ENCODE assay signal across 1 cellular context in genomic region chr2:98484121-98484557, GRCh38.
A peak's percentile ranks its signal among the peaks of the same experiment; 100 is the strongest.
TF ChIP-seq lines count a peak whose summit lies in the region.

No MANE protein-coding gene starts in this region.

TF ChIP-seq in HepG2, 621 proteins besides CTCF, POLR2A, EP300 and RAD21 (continued from another document and continues in another):
- peak; percentile 48; the same call in 1 of the 2 replicates for TF ChIP-seq ARID5B (CRISPR knock-in tag; IDR thresholded peaks at IDR 0.05)
- no peak for TF ChIP-seq SRSF1 (optimal IDR thresholded peaks at IDR 0.05; ENCODE audit: low read depth, low read length)
- TF ChIP-seq SALL1 (CRISPR knock-in tag; IDR thresholded peaks at IDR 0.05): peak; percentile 66
- 0 out of 4 replicates have a peak, but pooled peaks of 1 of the 2 experiments have one; percentile 29 for TF ChIP-seq KLF16 (CRISPR knock-in tag; IDR thresholded peaks at IDR 0.05)
- 0 out of 2 replicates have a peak, but pooled peaks have one; percentile 28 for TF ChIP-seq ZNF12 (CRISPR knock-in tag; IDR thresholded peaks at IDR 0.05)
- 0 out of 2 replicates have a peak, but pooled peaks have one; percentile 42 for TF ChIP-seq ARHGAP35 (CRISPR knock-in tag; IDR thresholded peaks at IDR 0.05; ENCODE audit: borderline replicate concordance)
- TF ChIP-seq, protein P1, sequence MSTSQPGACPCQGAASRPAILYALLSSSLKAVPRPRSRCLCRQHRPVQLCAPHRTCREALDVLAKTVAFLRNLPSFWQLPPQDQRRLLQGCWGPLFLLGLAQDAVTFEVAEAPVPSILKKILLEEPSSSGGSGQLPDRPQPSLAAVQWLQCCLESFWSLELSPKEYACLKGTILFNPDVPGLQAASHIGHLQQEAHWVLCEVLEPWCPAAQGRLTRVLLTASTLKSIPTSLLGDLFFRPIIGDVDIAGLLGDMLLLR (CRISPR knock-in tag; IDR thresholded peaks at IDR 0.05): 0 out of 2 replicates have a peak, but pooled peaks have one; percentile 42
- TF ChIP-seq ZFX (CRISPR knock-in tag; IDR thresholded peaks at IDR 0.05; ENCODE audit: low read depth): peak; percentile 36; the same call in 1 of the 2 replicates
- peak; percentile 52; the same call in 1 of the 2 replicates for TF ChIP-seq ZNF605 (CRISPR knock-in tag; IDR thresholded peaks at IDR 0.05)
- TF ChIP-seq MLX (CRISPR knock-in tag; IDR thresholded peaks at IDR 0.05): 0 out of 2 replicates have a peak, but pooled peaks have one; percentile 71
- TF ChIP-seq, protein P2, sequence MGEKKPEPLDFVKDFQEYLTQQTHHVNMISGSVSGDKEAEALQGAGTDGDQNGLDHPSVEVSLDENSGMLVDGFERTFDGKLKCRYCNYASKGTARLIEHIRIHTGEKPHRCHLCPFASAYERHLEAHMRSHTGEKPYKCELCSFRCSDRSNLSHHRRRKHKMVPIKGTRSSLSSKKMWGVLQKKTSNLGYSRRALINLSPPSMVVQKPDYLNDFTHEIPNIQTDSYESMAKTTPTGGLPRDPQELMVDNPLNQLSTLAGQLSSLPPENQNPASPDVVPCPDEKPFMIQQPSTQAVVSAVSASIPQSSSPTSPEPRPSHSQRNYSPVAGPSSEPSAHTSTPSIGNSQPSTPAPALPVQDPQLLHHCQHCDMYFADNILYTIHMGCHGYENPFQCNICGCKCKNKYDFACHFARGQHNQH (CRISPR knock-in tag; IDR thresholded peaks at IDR 0.05): peak; percentile 60; the same call in 1 of the 2 replicates
- peak; percentile 85 for TF ChIP-seq KAT8 (CRISPR knock-in tag; IDR thresholded peaks at IDR 0.05)
- TF ChIP-seq, protein P3, sequence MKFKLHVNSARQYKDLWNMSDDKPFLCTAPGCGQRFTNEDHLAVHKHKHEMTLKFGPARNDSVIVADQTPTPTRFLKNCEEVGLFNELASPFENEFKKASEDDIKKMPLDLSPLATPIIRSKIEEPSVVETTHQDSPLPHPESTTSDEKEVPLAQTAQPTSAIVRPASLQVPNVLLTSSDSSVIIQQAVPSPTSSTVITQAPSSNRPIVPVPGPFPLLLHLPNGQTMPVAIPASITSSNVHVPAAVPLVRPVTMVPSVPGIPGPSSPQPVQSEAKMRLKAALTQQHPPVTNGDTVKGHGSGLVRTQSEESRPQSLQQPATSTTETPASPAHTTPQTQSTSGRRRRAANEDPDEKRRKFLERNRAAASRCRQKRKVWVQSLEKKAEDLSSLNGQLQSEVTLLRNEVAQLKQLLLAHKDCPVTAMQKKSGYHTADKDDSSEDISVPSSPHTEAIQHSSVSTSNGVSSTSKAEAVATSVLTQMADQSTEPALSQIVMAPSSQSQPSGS (CRISPR knock-in tag; IDR thresholded peaks at IDR 0.05): peak; percentile 38; the same call in 1 of the 2 replicates
- TF ChIP-seq NFAT5 (CRISPR knock-in tag; IDR thresholded peaks at IDR 0.05): peak; percentile 60; the same call in 1 of the 2 replicates
- TF ChIP-seq, protein P4, sequence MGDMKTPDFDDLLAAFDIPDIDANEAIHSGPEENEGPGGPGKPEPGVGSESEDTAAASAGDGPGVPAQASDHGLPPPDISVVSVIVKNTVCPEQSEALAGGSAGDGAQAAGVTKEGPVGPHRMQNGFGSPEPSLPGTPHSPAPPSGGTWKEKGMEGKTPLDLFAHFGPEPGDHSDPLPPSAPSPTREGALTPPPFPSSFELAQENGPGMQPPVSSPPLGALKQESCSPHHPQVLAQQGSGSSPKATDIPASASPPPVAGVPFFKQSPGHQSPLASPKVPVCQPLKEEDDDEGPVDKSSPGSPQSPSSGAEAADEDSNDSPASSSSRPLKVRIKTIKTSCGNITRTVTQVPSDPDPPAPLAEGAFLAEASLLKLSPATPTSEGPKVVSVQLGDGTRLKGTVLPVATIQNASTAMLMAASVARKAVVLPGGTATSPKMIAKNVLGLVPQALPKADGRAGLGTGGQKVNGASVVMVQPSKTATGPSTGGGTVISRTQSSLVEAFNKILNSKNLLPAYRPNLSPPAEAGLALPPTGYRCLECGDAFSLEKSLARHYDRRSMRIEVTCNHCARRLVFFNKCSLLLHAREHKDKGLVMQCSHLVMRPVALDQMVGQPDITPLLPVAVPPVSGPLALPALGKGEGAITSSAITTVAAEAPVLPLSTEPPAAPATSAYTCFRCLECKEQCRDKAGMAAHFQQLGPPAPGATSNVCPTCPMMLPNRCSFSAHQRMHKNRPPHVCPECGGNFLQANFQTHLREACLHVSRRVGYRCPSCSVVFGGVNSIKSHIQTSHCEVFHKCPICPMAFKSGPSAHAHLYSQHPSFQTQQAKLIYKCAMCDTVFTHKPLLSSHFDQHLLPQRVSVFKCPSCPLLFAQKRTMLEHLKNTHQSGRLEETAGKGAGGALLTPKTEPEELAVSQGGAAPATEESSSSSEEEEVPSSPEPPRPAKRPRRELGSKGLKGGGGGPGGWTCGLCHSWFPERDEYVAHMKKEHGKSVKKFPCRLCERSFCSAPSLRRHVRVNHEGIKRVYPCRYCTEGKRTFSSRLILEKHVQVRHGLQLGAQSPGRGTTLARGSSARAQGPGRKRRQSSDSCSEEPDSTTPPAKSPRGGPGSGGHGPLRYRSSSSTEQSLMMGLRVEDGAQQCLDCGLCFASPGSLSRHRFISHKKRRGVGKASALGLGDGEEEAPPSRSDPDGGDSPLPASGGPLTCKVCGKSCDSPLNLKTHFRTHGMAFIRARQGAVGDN (CRISPR knock-in tag; IDR thresholded peaks at IDR 0.05): peak; percentile 60; the same call in 1 of the 2 replicates
- peak; percentile 94 for TF ChIP-seq RAD51 (IDR thresholded peaks at IDR 0.05; ENCODE audit: borderline replicate concordance)
- TF ChIP-seq THAP11 (CRISPR knock-in tag; IDR thresholded peaks at IDR 0.05): peak; percentile 52; the same call in 1 of the 2 replicates
- peak; percentile 35; the same call in 1 of the 2 replicates for TF ChIP-seq SAP130 (CRISPR knock-in tag; IDR thresholded peaks at IDR 0.05; ENCODE audit: low read depth)
- TF ChIP-seq FUBP1 (CRISPR knock-in tag; IDR thresholded peaks at IDR 0.05; ENCODE audit: borderline replicate concordance): no peak
- 0 out of 2 replicates have a peak, but pooled peaks have one; percentile 50 for TF ChIP-seq LCORL (IDR thresholded peaks at IDR 0.05)
- TF ChIP-seq LCORL (CRISPR knock-in tag; IDR thresholded peaks at IDR 0.05): no peak
- TF ChIP-seq, protein P5, sequence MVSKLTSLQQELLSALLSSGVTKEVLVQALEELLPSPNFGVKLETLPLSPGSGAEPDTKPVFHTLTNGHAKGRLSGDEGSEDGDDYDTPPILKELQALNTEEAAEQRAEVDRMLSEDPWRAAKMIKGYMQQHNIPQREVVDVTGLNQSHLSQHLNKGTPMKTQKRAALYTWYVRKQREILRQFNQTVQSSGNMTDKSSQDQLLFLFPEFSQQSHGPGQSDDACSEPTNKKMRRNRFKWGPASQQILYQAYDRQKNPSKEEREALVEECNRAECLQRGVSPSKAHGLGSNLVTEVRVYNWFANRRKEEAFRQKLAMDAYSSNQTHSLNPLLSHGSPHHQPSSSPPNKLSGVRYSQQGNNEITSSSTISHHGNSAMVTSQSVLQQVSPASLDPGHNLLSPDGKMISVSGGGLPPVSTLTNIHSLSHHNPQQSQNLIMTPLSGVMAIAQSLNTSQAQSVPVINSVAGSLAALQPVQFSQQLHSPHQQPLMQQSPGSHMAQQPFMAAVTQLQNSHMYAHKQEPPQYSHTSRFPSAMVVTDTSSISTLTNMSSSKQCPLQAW (CRISPR knock-in tag; IDR thresholded peaks at IDR 0.05): peak; percentile 30; the same call in 1 of the 2 replicates
- TF ChIP-seq NONO (IDR thresholded peaks at IDR 0.05): no peak
- TF ChIP-seq NONO (CRISPR knock-in tag; conservative IDR thresholded peaks at IDR 0.05): 0 out of 2 replicates have a peak, but pooled peaks have one; percentile 36
- peak; percentile 90 for TF ChIP-seq BHLHE40 (IDR thresholded peaks at IDR 0.05; ENCODE audit: low read length)
- 0 out of 2 replicates have a peak, but pooled peaks have one; percentile 26 for TF ChIP-seq CBX5 (CRISPR knock-in tag; IDR thresholded peaks at IDR 0.05; ENCODE audit: borderline replicate concordance)
- TF ChIP-seq SPEN (CRISPR knock-in tag; IDR thresholded peaks at IDR 0.05; ENCODE audit: low read depth): peak; percentile 54; the same call in 1 of the 2 replicates
